33 cellular contexts compared by ENCODE assay signal in genomic region chr7:108662783-108663182, GRCh38.
"Had no signal": no experiment of that assay in that cellular context is flagged by ENCODE, and none has a peak within 500 bp of the region (broad histone marks: within the 10 kb centered on the region; RNA-seq: fewer than 3 reads in every experiment).

No MANE protein-coding gene starts in this region.

- H3K27me3 Mint-ChIP-seq: activated B cell treated with CpG ODN at 0.5 μM for 24 hours; activated CD4-positive, alpha-beta memory T cell treated with anti-CD3 and anti-CD28 coated beads for 36 hours; activated CD4-positive, alpha-beta T cell treated with anti-CD3 and anti-CD28 coated beads, Interleukin-2, amount 10 ng/mL, durations not matched to agents 24 days and 14 days; activated CD8-positive, alpha-beta memory T cell treated with anti-CD3 and anti-CD28 coated beads, Interleukin-2, amount 10 ng/mL, durations not matched to agents 7 days and 5 days had no signal

- ATAC-seq: activated CD4-positive, CD25-positive, alpha-beta regulatory T cell treated with anti-CD3 and anti-CD28 coated beads, Interleukin-2, amount 50 U/mL, for 24 hours; activated CD8-positive, alpha-beta memory T cell treated with anti-CD3 and anti-CD28 coated beads, Interleukin-2, amount 10 ng/mL, durations not matched to agents 7 days and 5 days; activated CD8-positive, alpha-beta T cell treated with anti-CD3 and anti-CD28 coated beads, Interleukin-2, amount 10 ng/mL, durations not matched to agents 7 days and 5 days; activated naive CD4-positive, alpha-beta T cell treated with anti-CD3 and anti-CD28 coated beads, Interleukin-2, amount 50 U/mL, for 72 hours; activated T-cell treated with anti-CD3 and anti-CD28 coated beads, Interleukin-2, amount 50 U/mL, for 72 hours; T-helper 17 cell had no signal

- H3K27me3 ChIP-seq: ascending aorta, breast epithelium, cardiac muscle cell, colonic mucosa, esophagus squamous epithelium had no signal

- H3K4me1 Mint-ChIP-seq: activated B cell treated with CpG ODN at 0.5 μM for 24 hours; activated CD4-positive, alpha-beta T cell treated with anti-CD3 and anti-CD28 coated beads, Interleukin-2, amount 10 ng/mL, durations not matched to agents 24 days and 14 days; activated CD8-positive, alpha-beta memory T cell treated with anti-CD3 and anti-CD28 coated beads, Interleukin-2, amount 10 ng/mL, durations not matched to agents 7 days and 5 days; activated naive CD4-positive, alpha-beta T cell treated with anti-CD3 and anti-CD28 coated beads, Interleukin-2, amount 10 ng/mL, durations not matched to agents 7 days and 5 days; activated naive CD8-positive, alpha-beta T cell treated with anti-CD3 and anti-CD28 coated beads, Interleukin-2, amount 10 ng/mL, durations not matched to agents 7 days and 5 days; T-helper 17 cell had no signal

- H3K4me3 ChIP-seq: ascending aorta, breast epithelium, cardiac muscle cell, colonic mucosa, esophagus squamous epithelium had no signal

- H3K36me3 Mint-ChIP-seq: activated CD4-positive, alpha-beta memory T cell treated with anti-CD3 and anti-CD28 coated beads for 36 hours; activated CD8-positive, alpha-beta memory T cell treated with anti-CD3 and anti-CD28 coated beads, Interleukin-2, amount 10 ng/mL, durations not matched to agents 7 days and 5 days; activated naive CD4-positive, alpha-beta T cell treated with anti-CD3 and anti-CD28 coated beads, Interleukin-2, amount 10 ng/mL, durations not matched to agents 7 days and 5 days; activated naive CD4-positive, alpha-beta T cell treated with anti-CD3 and anti-CD28 coated beads, Interleukin-2, amount 50 U/mL, for 72 hours; activated naive CD8-positive, alpha-beta T cell treated with anti-CD3 and anti-CD28 coated beads, Interleukin-2, amount 10 ng/mL, durations not matched to agents 7 days and 5 days; brain had no signal

- H3K4me1 ChIP-seq: ascending aorta, breast epithelium, colonic mucosa, esophagus squamous epithelium had no signal

- H3K27ac ChIP-seq: ascending aorta, breast epithelium, cardiac muscle cell, colonic mucosa, epithelial cell of prostate, esophagus squamous epithelium, WERI-Rb-1 had no signal

- H3K36me3 ChIP-seq: ascending aorta, breast epithelium, cardiac muscle cell, colonic mucosa, esophagus squamous epithelium, WERI-Rb-1 had no signal

- DNase-seq: activated B cell treated with CpG ODN at 0.5 μM for 24 hours; activated CD4-positive, alpha-beta memory T cell treated with anti-CD3 and anti-CD28 coated beads for 36 hours; activated CD4-positive, alpha-beta T cell treated with anti-CD3 and anti-CD28 coated beads, Interleukin-2, amount 10 ng/mL, durations not matched to agents 24 days and 14 days; activated CD8-positive, alpha-beta memory T cell treated with anti-CD3 and anti-CD28 coated beads, Interleukin-2, amount 10 ng/mL, durations not matched to agents 7 days and 5 days; activated CD8-positive, alpha-beta memory T cell treated with anti-CD3 and anti-CD28 coated beads, Interleukin-2, amount 50 U/mL, for 4 hours; activated CD8-positive, alpha-beta T cell treated with anti-CD3 and anti-CD28 coated beads, Interleukin-2, amount 10 ng/mL, durations not matched to agents 7 days and 5 days; activated gamma-delta T cell; activated naive CD4-positive, alpha-beta T cell; activated naive CD4-positive, alpha-beta T cell treated with anti-CD3 and anti-CD28 coated beads, Interleukin-2, amount 10 ng/mL, durations not matched to agents 7 days and 5 days; activated naive CD8-positive, alpha-beta T cell treated with anti-CD3 and anti-CD28 coated beads, Interleukin-2, amount 10 ng/mL, durations not matched to agents 7 days and 5 days; activated T-cell treated with anti-CD3 and anti-CD28 coated beads, Interleukin-2, amount 50 U/mL, for 1 hour; activated T-cell treated with anti-CD3 and anti-CD28 coated beads, Interleukin-2, amount 50 U/mL, for 72 hours; central memory CD4-positive, alpha-beta T cell; cerebellar nuclear complex; colonic mucosa; effector CD8-positive, alpha-beta T cell; esophagus squamous epithelium; foreskin fibroblast; head of caudate nucleus; T-helper 17 cell; T1000; WERI-Rb-1 had no signal

- H3K9me3 Mint-ChIP-seq: activated B cell treated with CpG ODN at 0.5 μM for 24 hours; activated CD4-positive, alpha-beta memory T cell treated with anti-CD3 and anti-CD28 coated beads for 36 hours; activated CD4-positive, alpha-beta T cell treated with anti-CD3 and anti-CD28 coated beads, Interleukin-2, amount 10 ng/mL, durations not matched to agents 24 days and 14 days; activated naive CD4-positive, alpha-beta T cell treated with anti-CD3 and anti-CD28 coated beads, Interleukin-2, amount 10 ng/mL, durations not matched to agents 7 days and 5 days; activated naive CD4-positive, alpha-beta T cell treated with anti-CD3 and anti-CD28 coated beads, Interleukin-2, amount 50 U/mL, for 72 hours; activated naive CD8-positive, alpha-beta T cell treated with anti-CD3 and anti-CD28 coated beads, Interleukin-2, amount 10 ng/mL, durations not matched to agents 7 days and 5 days; activated T-cell treated with anti-CD3 and anti-CD28 coated beads, Interleukin-2, amount 50 U/mL, for 72 hours; T-helper 2 cell treated with Interferon-gamma antibody and Interleukin-4, amounts not matched to agents 5 μg/mL and 100 μg/mL, for 36 hours had no signal

- FAIRE-seq: endometrium, endothelial cell of umbilical vein, frontal cortex had no signal

- H3K9me3 ChIP-seq: ascending aorta, breast epithelium, colonic mucosa, esophagus squamous epithelium had no signal

- H3K4me3 Mint-ChIP-seq: activated B cell treated with CpG ODN at 0.5 μM for 24 hours; activated CD4-positive, alpha-beta memory T cell treated with anti-CD3 and anti-CD28 coated beads for 36 hours; activated CD4-positive, alpha-beta T cell treated with anti-CD3 and anti-CD28 coated beads, Interleukin-2, amount 10 ng/mL, durations not matched to agents 24 days and 14 days; activated CD8-positive, alpha-beta memory T cell treated with anti-CD3 and anti-CD28 coated beads, Interleukin-2, amount 10 ng/mL, durations not matched to agents 7 days and 5 days; activated CD8-positive, alpha-beta T cell treated with anti-CD3 and anti-CD28 coated beads, Interleukin-2, amount 10 ng/mL, durations not matched to agents 7 days and 5 days; activated naive CD4-positive, alpha-beta T cell treated with anti-CD3 and anti-CD28 coated beads, Interleukin-2, amount 10 ng/mL, durations not matched to agents 7 days and 5 days; activated naive CD8-positive, alpha-beta T cell treated with anti-CD3 and anti-CD28 coated beads, Interleukin-2, amount 10 ng/mL, durations not matched to agents 7 days and 5 days; activated T-cell treated with anti-CD3 and anti-CD28 coated beads, Interleukin-2, amount 50 U/mL, for 72 hours; brain; T-helper 17 cell; T-helper 2 cell treated with Interferon-gamma antibody and Interleukin-4, amounts not matched to agents 5 μg/mL and 100 μg/mL, for 36 hours had no signal

- H3K27ac Mint-ChIP-seq: activated B cell treated with CpG ODN at 0.5 μM for 24 hours; activated CD4-positive, alpha-beta memory T cell treated with anti-CD3 and anti-CD28 coated beads for 36 hours; activated CD4-positive, alpha-beta T cell treated with anti-CD3 and anti-CD28 coated beads, Interleukin-2, amount 10 ng/mL, durations not matched to agents 24 days and 14 days; activated CD8-positive, alpha-beta memory T cell treated with anti-CD3 and anti-CD28 coated beads, Interleukin-2, amount 10 ng/mL, durations not matched to agents 7 days and 5 days; activated CD8-positive, alpha-beta T cell treated with anti-CD3 and anti-CD28 coated beads, Interleukin-2, amount 10 ng/mL, durations not matched to agents 7 days and 5 days; activated naive CD4-positive, alpha-beta T cell treated with anti-CD3 and anti-CD28 coated beads, Interleukin-2, amount 10 ng/mL, durations not matched to agents 7 days and 5 days; activated naive CD4-positive, alpha-beta T cell treated with anti-CD3 and anti-CD28 coated beads, Interleukin-2, amount 50 U/mL, for 72 hours; activated naive CD8-positive, alpha-beta T cell treated with anti-CD3 and anti-CD28 coated beads, Interleukin-2, amount 10 ng/mL, durations not matched to agents 7 days and 5 days; activated T-cell treated with anti-CD3 and anti-CD28 coated beads, Interleukin-2, amount 50 U/mL, for 72 hours; T-helper 17 cell; T-helper 2 cell treated with Interferon-gamma antibody and Interleukin-4, amounts not matched to agents 5 μg/mL and 100 μg/mL, for 36 hours had no signal
